ENCODE assay signal across 8 cellular contexts in the genomic region with DNA sequence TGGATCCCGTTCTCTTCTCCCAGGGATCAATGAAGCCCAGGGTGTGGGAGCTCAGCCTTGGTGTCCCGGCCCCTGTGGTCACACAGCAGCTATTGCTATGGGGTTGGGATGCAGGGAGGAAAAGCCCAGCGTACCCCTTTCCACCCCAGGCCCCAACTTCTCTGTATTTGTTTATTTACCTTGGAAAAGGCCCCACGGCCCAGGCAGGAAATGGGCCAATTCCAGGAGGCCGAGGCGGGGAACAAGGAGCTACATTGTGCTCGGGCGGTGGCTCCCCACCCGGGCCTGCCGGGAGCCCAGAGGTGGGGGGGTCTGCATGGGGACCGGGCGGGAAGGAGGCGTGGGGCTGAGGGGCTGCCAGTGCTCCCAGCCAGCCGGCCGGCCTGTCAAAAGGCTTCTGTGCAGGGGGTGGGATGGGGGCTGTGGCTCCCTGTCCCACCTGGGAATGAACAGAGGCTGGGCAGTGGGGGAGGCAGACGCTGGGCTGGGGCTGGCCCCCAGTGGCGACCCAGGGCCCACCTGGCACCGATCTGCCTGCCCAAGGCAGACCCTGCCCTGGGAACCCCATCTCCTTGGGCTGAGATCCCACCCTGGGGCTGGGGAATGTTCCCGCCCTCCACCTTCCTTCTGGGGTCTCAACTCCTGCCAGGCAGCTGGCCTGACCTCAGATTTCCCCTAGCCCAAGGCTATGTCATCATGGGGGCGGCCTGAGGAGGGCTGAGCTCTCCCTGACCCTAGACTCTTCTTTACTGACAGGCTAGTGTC. TPM values are rescaled to one million over a fixed set of nuclear protein-coding genes. Genes with fewer than 3 reads are reported as not detected.
A peak's percentile ranks its signal among the peaks of the same experiment; 100 is the strongest.
DNase-seq lines count a peak whose midpoint lies in the region; ATAC-seq, FAIRE-seq and TF ChIP-seq lines count a peak whose summit lies in the region.
"Not testable (repeated sequence)": the region's sequence is repeated elsewhere in the genome, so short reads cannot be mapped to it uniquely, and the experiment has no call there.

No MANE protein-coding gene starts in this region.

- H3K4me1 ChIP-seq in A549; IMR-90 (ENCODE audit: control insufficient read depth, insufficient read depth, low read length): not testable (repeated sequence)

- H2BK5ac ChIP-seq in IMR-90 (ENCODE audit: low read depth, low read length, poor library complexity, severe bottlenecking) = peak overlapping the region; percentile 39

- not testable (repeated sequence) for H3K27ac Mint-ChIP-seq in activated CD8-positive, alpha-beta T cell treated with anti-CD3 and anti-CD28 coated beads, Interleukin-2, amount 10 ng/mL, durations not matched to agents 7 days and 5 days

- not testable (repeated sequence) for H2AFZ ChIP-seq in IMR-90 (replicated peaks; ENCODE audit: low read length, poor library complexity)

- peak; percentile 62 to 66 for ATAC-seq in A549
- peak; percentile 86 for ATAC-seq in IMR-90 (ENCODE audit: low read depth)
- peak; percentile 33 for ATAC-seq in activated CD8-positive, alpha-beta T cell treated with anti-CD3 and anti-CD28 coated beads, Interleukin-2, amount 10 ng/mL, durations not matched to agents 7 days and 5 days
- ATAC-seq in Right ventricle myocardium inferior = peak; percentile 93

- not testable (repeated sequence) for H3K18ac ChIP-seq in IMR-90 (ENCODE audit: low read depth, low read length)

- H3K4me3 ChIP-seq in A549; IMR-90 (ENCODE audit: insufficient read depth, low read depth, low read length); choroid plexus epithelial cell (ENCODE audit: low read depth, low read length): not testable (repeated sequence)

- H4K20me1 ChIP-seq in IMR-90 (ENCODE audit: insufficient read depth, low read length) = not testable (repeated sequence)

- DNase-seq in A549 (ENCODE audit: low read depth in 1 of 2, low spot score in 1 of 2); activated CD8-positive, alpha-beta T cell treated with anti-CD3 and anti-CD28 coated beads, Interleukin-2, amount 10 ng/mL, durations not matched to agents 7 days and 5 days: not testable (repeated sequence)
- DNase-seq in IMR-90 = peak; percentile 7
- DNase-seq in choroid plexus epithelial cell (ENCODE audit: low read depth) = peak; percentile 12
- DNase-seq in Right ventricle myocardium inferior (ENCODE audit: missing footprints) = peak; percentile 65
- peak; percentile 18 for DNase-seq in left kidney (ENCODE audit: low read depth, low spot score)
- peak in 43 of 56 donors; percentile 1 to 74 (median 30) for DNase-seq in nucleus accumbens (lab: John Stamatoyannopoulos, UW)
- peak; percentile 22 for DNase-seq in superior temporal gyrus (ENCODE audit: extremely low spot score)

- WGBS in A549 (ENCODE audit: missing lambda C conversion rate) = 80% methylated on average over 9 of the region's 20 CpGs
- no CpG with 5 or more reads among the region's 20 CpGs for WGBS in IMR-90 (ENCODE audit: extremely low coverage in 2 of 2, insufficient read length in 1 of 2), 2 experiments

- H3K36me3 Mint-ChIP-seq in activated CD8-positive, alpha-beta T cell treated with anti-CD3 and anti-CD28 coated beads, Interleukin-2, amount 10 ng/mL, durations not matched to agents 7 days and 5 days (ENCODE audit: low read depth) = not testable (repeated sequence)

- H3K23ac ChIP-seq in IMR-90 (ENCODE audit: low read depth, low read length) = 0 out of 2 replicates have a peak overlapping the region, but pooled peaks have one; percentile 49

- peak overlapping the region; percentile 65; the same call in 1 of the 2 replicates for H3K4ac ChIP-seq in IMR-90 (ENCODE audit: low read depth, low read length)

- H3K9ac ChIP-seq in IMR-90 (ENCODE audit: low read depth, low read length) = 0 out of 2 replicates have a peak overlapping the region, but pooled peaks have one; percentile 37

- peak overlapping the region; percentile 85; the same call in 1 of the 2 replicates for H2AK5ac ChIP-seq in IMR-90 (ENCODE audit: low read depth, low read length)

- not testable (repeated sequence) for H2BK20ac ChIP-seq in IMR-90 (ENCODE audit: low read depth, low read length)

- H3K27me3 Mint-ChIP-seq in activated CD8-positive, alpha-beta T cell treated with anti-CD3 and anti-CD28 coated beads, Interleukin-2, amount 10 ng/mL, durations not matched to agents 7 days and 5 days (ENCODE audit: low read depth) = not testable (repeated sequence)

- H3K9me1 ChIP-seq in IMR-90 (ENCODE audit: insufficient read depth, low read length) = not testable (repeated sequence)

- not testable (repeated sequence) for TF ChIP-seq RAD21 in A549 (conservative IDR thresholded peaks at IDR 0.05 in 1 of 2, IDR thresholded peaks at IDR 0.05 in 1 of 2); IMR-90 (IDR thresholded peaks at IDR 0.05; ENCODE audit: low read length)

- dilution Hi-C loops in IMR-90 (cut with HindIII; ENCODE audit: low sequenced_read_pairs, unreplicated experiment) = not testable (repeated sequence)

- H3K4me2 ChIP-seq in A549 = not testable (repeated sequence)
- peak overlapping the region; percentile 35; the same call in 1 of the 2 replicates for H3K4me2 ChIP-seq in IMR-90 (ENCODE audit: low read depth, low read length)

- not testable (repeated sequence) for BruUV-seq in IMR-90 (replicated peaks; lab: Mats Ljungman, UMichigan)

- not testable (repeated sequence) for H2BK15ac ChIP-seq in IMR-90 (ENCODE audit: low read depth, low read length)

- H3K27me3 ChIP-seq in IMR-90 (ENCODE audit: control insufficient read depth, insufficient read depth, low read length) = not testable (repeated sequence)

- not testable (repeated sequence) for TF ChIP-seq POLR2A in A549 (IDR thresholded peaks at IDR 0.05; ENCODE audit: low read length); IMR-90 (IDR thresholded peaks at IDR 0.05; ENCODE audit: low read depth, low read length)

- H2AK9ac ChIP-seq in IMR-90 (replicated peaks; ENCODE audit: low read depth, low read length, poor library complexity) = not testable (repeated sequence)

- H3K9me3 ChIP-seq in A549; IMR-90 (ENCODE audit: control insufficient read depth, insufficient read depth, low read length): not testable (repeated sequence)

- TF ChIP-seq EP300 in A549 (IDR thresholded peaks at IDR 0.05) = not testable (repeated sequence)

- CTCF ChIA-PET in A549 (lab: Yijun Ruan, JAX); IMR-90 (lab: Yijun Ruan, JAX); activated CD8-positive, alpha-beta T cell treated with anti-CD3 and anti-CD28 coated beads, Interleukin-2, amount 10 ng/mL, durations not matched to agents 7 days and 5 days (lab: Charles Lee): not testable (repeated sequence)

- not testable (repeated sequence) for H4K91ac ChIP-seq in IMR-90 (ENCODE audit: insufficient read depth, low read depth, low read length)

- not testable (repeated sequence) for H3K4me3 Mint-ChIP-seq in activated CD8-positive, alpha-beta T cell treated with anti-CD3 and anti-CD28 coated beads, Interleukin-2, amount 10 ng/mL, durations not matched to agents 7 days and 5 days

- not testable (repeated sequence) for H3K27ac ChIP-seq in A549
- H3K27ac ChIP-seq in IMR-90 (ENCODE audit: insufficient read depth, low read length) = peak overlapping the region; percentile 40; the same call in 1 of the 2 replicates

- peak overlapping the region; percentile 54; the same call in 1 of the 2 replicates for H2BK120ac ChIP-seq in IMR-90 (ENCODE audit: low read depth, low read length)

- H4K5ac ChIP-seq in IMR-90 (ENCODE audit: low read depth, low read length) = not testable (repeated sequence)

- not testable (repeated sequence) for H3K56ac ChIP-seq in IMR-90 (ENCODE audit: extremely low read depth, insufficient read depth, low read length)

- intact Hi-C loops in IMR-90 (cut with micrococcal nuclease); Right ventricle myocardium inferior (cut with DNase I): not testable (repeated sequence)

- not testable (repeated sequence) for TF ChIP-seq CTCF in A549 (IDR thresholded peaks at IDR 0.05); IMR-90 (conservative IDR thresholded peaks at IDR 0.05; ENCODE audit: low read depth, low read length); choroid plexus epithelial cell (conservative IDR thresholded peaks at IDR 0.05; ENCODE audit: low read depth, low read length)

- not testable (repeated sequence) for H3K14ac ChIP-seq in IMR-90 (replicated peaks; ENCODE audit: low read depth, low read length)

- POLR2A ChIA-PET in A549 (lab: Yijun Ruan, JAX); IMR-90 (lab: Charles Lee; ENCODE audit: unreplicated experiment); activated CD8-positive, alpha-beta T cell treated with anti-CD3 and anti-CD28 coated beads, Interleukin-2, amount 10 ng/mL, durations not matched to agents 7 days and 5 days (lab: Charles Lee): not testable (repeated sequence)

- in situ Hi-C loops in IMR-90 (cut with MboI; ENCODE audit: low sequenced_read_pairs) = not testable (repeated sequence)

- 0 out of 4 replicates have a peak overlapping the region, but pooled peaks of 1 of the 2 experiments have one; percentile 25 for H4K8ac ChIP-seq in IMR-90 (ENCODE audit: low read depth in 2 of 2, low read length in 2 of 2)

- H3K9me3 Mint-ChIP-seq in activated CD8-positive, alpha-beta T cell treated with anti-CD3 and anti-CD28 coated beads, Interleukin-2, amount 10 ng/mL, durations not matched to agents 7 days and 5 days (ENCODE audit: insufficient read depth) = not testable (repeated sequence)

- FAIRE-seq in A549 (lab: Jason Lieb, UNC) = not testable (repeated sequence)

- not testable (repeated sequence) for H3K79me1 ChIP-seq in IMR-90 (ENCODE audit: low read depth in 1 of 2, low read length in 2 of 2)

- H3K36me3 ChIP-seq in IMR-90 (ENCODE audit: control insufficient read depth, insufficient read depth, low read length) = not testable (repeated sequence)

- not testable (repeated sequence) for H3K4me1 Mint-ChIP-seq in activated CD8-positive, alpha-beta T cell treated with anti-CD3 and anti-CD28 coated beads, Interleukin-2, amount 10 ng/mL, durations not matched to agents 7 days and 5 days (ENCODE audit: low read depth)

RNA-seq across cellular contexts. Expression of a gene that starts 23.5 kb away (rescaled TPM):
- 13.8 and 16.0 TPM in 2 replicates for polyA plus RNA-seq in A549 (2011; rRNA removed)
- polyA plus RNA-seq in A549 (2012; cell fraction: cytosol; rRNA removed) = 3.3 and 4.2 TPM in 2 replicates
- 3.7 and 6.2 TPM in 2 replicates for polyA plus RNA-seq in A549 (2012; cell fraction: nucleus; rRNA removed)
- polyA plus RNA-seq in A549 (2017; fragmentation: RNase III; extraction: RNeasy Plus Mini Kit Qiagen cat#74134 plus additional on column Dnase treatment) = 4.8 to 6.6 TPM (median 5.5 TPM) in 3 replicates
- polyA minus RNA-seq in A549 (2011; rRNA and poly(A)+ RNA removed) = 5.0 and 7.7 TPM in 2 replicates
- total RNA-seq in IMR-90 (2012; rRNA removed) = 2.9 and 3.1 TPM in 2 replicates
- 2.9 and 5.2 TPM in 2 replicates for polyA plus RNA-seq in IMR-90 (2012; rRNA removed)
- 1.5 and 3.8 TPM in 2 replicates for polyA plus RNA-seq in IMR-90 (2012; cell fraction: cytosol; rRNA removed)
- 9.2 and 27.4 TPM in 2 replicates for polyA plus RNA-seq in IMR-90 (2012; cell fraction: nucleus; rRNA removed; ENCODE audit: low replicate concordance)
- total RNA-seq in activated CD8-positive, alpha-beta T cell treated with anti-CD3 and anti-CD28 coated beads, Interleukin-2, amount 10 ng/mL, durations not matched to agents 7 days and 5 days = 10 to 100 TPM in 1 of 2 experiments, 1 to 10 TPM in 1; 8.3 to 10.8 TPM
- total RNA-seq in Right ventricle myocardium inferior = 13.7 TPM

Comparison
In these comparisons a context has a peak if more than half of its experiments do, and no peak if none do; other contexts are left out.
1. ATAC-seq: peak in every context shown above with its lines; median percentile 93 in Right ventricle myocardium inferior; 86 in IMR-90; 64 in A549; 33 in activated CD8-positive, alpha-beta T cell treated with anti-CD3 and anti-CD28 coated beads, Interleukin-2, amount 10 ng/mL, durations not matched to agents 7 days and 5 days.